ENCODE assay signal across 8 cellular contexts in the genomic region with DNA sequence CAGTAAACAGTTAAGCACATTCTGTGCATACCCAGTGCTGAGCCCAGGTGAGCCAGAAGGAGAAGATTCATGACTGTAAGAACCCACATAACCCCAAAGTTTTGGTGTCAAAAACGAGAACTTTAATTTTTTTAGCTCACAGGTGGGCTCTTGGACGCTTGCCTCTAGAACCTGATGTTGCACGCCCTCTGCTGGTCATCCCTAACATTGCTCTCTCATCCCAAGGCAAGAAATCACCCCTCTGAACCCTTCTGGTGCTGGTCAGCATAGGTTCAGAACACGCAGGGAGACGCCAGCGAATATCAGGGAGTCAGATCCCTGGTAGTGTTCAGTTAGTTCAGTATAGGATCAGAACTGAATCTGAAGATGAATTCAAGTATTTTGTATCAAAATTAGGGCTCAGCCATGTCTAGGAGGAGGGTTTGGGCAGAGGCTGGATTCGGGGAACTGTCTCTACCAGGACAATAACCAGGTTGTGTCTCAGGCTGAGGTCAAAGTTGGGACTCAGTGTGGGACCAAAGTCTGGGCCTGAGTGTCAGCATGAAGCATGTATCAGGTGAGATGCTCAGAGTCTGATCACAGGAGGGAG. TPM values are rescaled to one million over a fixed set of nuclear protein-coding genes. Genes with fewer than 3 reads are reported as not detected.
DNase-seq lines count a peak whose midpoint lies in the region; ATAC-seq and TF ChIP-seq lines count a peak whose summit lies in the region.

No MANE protein-coding gene starts in this region.

- no peak overlapping the region for H3K4me3 Mint-ChIP-seq in activated B cell treated with CpG ODN at 0.5 μM for 24 hours

- TF ChIP-seq CTCF in left ventricle myocardium inferior (IDR thresholded peaks at IDR 0.05; ENCODE audit: borderline replicate concordance) (peak; percentile 86), activated B cell treated with CpG ODN at 0.5 μM for 24 hours (IDR thresholded peaks at IDR 0.05) (peak; percentile 27), colonic mucosa (IDR thresholded peaks at IDR 0.05) (peak; percentile 77), upper lobe of right lung (IDR thresholded peaks at IDR 0.05) (peak; percentile 82)

- peaks cover 67% of the 10 kb centered on the region for H3K4me1 Mint-ChIP-seq in activated B cell treated with CpG ODN at 0.5 μM for 24 hours

- H3K27me3 Mint-ChIP-seq in activated B cell treated with CpG ODN at 0.5 μM for 24 hours, result no peaks in the 10 kb centered on the region

- H3K36me3 Mint-ChIP-seq in activated B cell treated with CpG ODN at 0.5 μM for 24 hours (ENCODE audit: low read depth), result peaks cover 6% of the 10 kb centered on the region

- CTCF ChIA-PET in activated B cell treated with CpG ODN at 0.5 μM for 24 hours (lab: Charles Lee), result interaction anchor here (1.0 to 2.4 kb wide), 8 partner anchors 8 to 94 kb away, joined by 3 to 29 read pairs (median 8); partner anchors contain the start of gene FANCG

- H3K27me3 ChIP-seq in left ventricle myocardium inferior (ENCODE audit: low read depth) (no peaks in the 10 kb centered on the region), colonic mucosa (no peaks in the 10 kb centered on the region), upper lobe of right lung (no peaks in the 10 kb centered on the region)

- H3K9ac ChIP-seq in colonic mucosa (ENCODE audit: low read depth in 2 of 2, low read length in 2 of 2), result no peak overlapping the region

- no peaks in the 10 kb centered on the region for H3K36me3 ChIP-seq in left ventricle myocardium inferior
- H3K36me3 ChIP-seq in colonic mucosa, result no peaks in the 10 kb centered on the region
- H3K36me3 ChIP-seq in upper lobe of right lung, result no peaks in the 10 kb centered on the region

- H3K4me1 ChIP-seq in left ventricle myocardium inferior, result peaks cover 19% of the 10 kb centered on the region
- no peaks in the 10 kb centered on the region for H3K4me1 ChIP-seq in colonic mucosa
- peaks cover 12% of the 10 kb centered on the region for H3K4me1 ChIP-seq in upper lobe of right lung

- DNase-seq in left ventricle myocardium inferior (peak; percentile 43), cardiac septum (ENCODE audit: low spot score) (no peak), NCI-H1105 treated with DMSO at 0.1 percent for 48 hours (lab: John Stamatoyannopoulos, UW) (peak; percentile 40), activated B cell treated with CpG ODN at 0.5 μM for 24 hours (no peak), colonic mucosa (peak; percentile 70), mucosa of gallbladder (ENCODE audit: low spot score) (peak; percentile 50), upper lobe of right lung (no peak)

- H3K4me3 ChIP-seq in left ventricle myocardium inferior (no peak overlapping the region), colonic mucosa (no peak overlapping the region), upper lobe of right lung (no peak overlapping the region)

- H3K9me3 Mint-ChIP-seq in activated B cell treated with CpG ODN at 0.5 μM for 24 hours, result no peaks in the 10 kb centered on the region

- intact Hi-C loops in left ventricle myocardium inferior (cut with micrococcal nuclease), result loop anchor here (5.0 kb wide), 1 partner anchor 88 kb away; a partner anchor contains a TSS
- intact Hi-C loops in cardiac septum (cut with DNase I), result loop anchor here (2.0 to 10.0 kb wide), 3 partner anchors 87 to 281 kb away; no protein-coding TSS in a partner anchor
- intact Hi-C loops in activated B cell treated with CpG ODN at 0.5 μM for 24 hours (cut with micrococcal nuclease), result loop anchor here (1.0 to 10.0 kb wide), 5 partner anchors 86 to 747 kb away; partner anchors contain the start of genes CREB3, DNAI1, FAM219A and RPP25L
- intact Hi-C loops in colonic mucosa (cut with DNase I), result loop anchor here (2.0 kb wide), 1 partner anchor 85 kb away; no protein-coding TSS in a partner anchor
- intact Hi-C loops in upper lobe of right lung (cut with DNase I), result no loop called here

- peak overlapping the region; percentile 42 for H3K27ac Mint-ChIP-seq in activated B cell treated with CpG ODN at 0.5 μM for 24 hours

- POLR2A ChIA-PET in activated B cell treated with CpG ODN at 0.5 μM for 24 hours (lab: Charles Lee), result interaction anchor here (0.7 to 1.0 kb wide), 2 partner anchors 86 kb away, joined by 3 to 4 read pairs; no protein-coding TSS in a partner anchor

- H3K9me3 ChIP-seq in left ventricle myocardium inferior (replicated peaks), result no peaks in the 10 kb centered on the region
- H3K9me3 ChIP-seq in colonic mucosa, result no peaks in the 10 kb centered on the region
- H3K9me3 ChIP-seq in upper lobe of right lung, result no peaks in the 10 kb centered on the region

- H3K27ac ChIP-seq in left ventricle myocardium inferior (replicated peaks) (no peak overlapping the region), colonic mucosa (no peak overlapping the region), upper lobe of right lung (no peak overlapping the region)

- ATAC-seq in activated B cell treated with CpG ODN at 0.5 μM for 24 hours (ENCODE audit: low read depth) (no peak), upper lobe of right lung (no peak), GM19351 (IDR thresholded peaks at IDR 0.05; ENCODE audit: unreplicated experiment) (no peak)

RNA-seq across cellular contexts. Expression of gene DNAJB5, which starts 4.1 kb away (rescaled TPM):
- total RNA-seq in left ventricle myocardium inferior (70.0 TPM), cardiac septum (133 TPM), activated B cell treated with CpG ODN at 0.5 μM for 24 hours (5.4 and 6.4 TPM in 2 replicates), colonic mucosa (1 to 10 TPM; 1.6 to 8.5 TPM), mucosa of gallbladder (19.7 TPM), upper lobe of right lung (8.3 TPM)

RNA-seq across cellular contexts. Expression of gene PHF24, which starts 27.3 kb away (rescaled TPM):
- 0.11 TPM for total RNA-seq in left ventricle myocardium inferior
- 0.57 TPM for total RNA-seq in cardiac septum
- total RNA-seq in activated B cell treated with CpG ODN at 0.5 μM for 24 hours, result 0.13 TPM in 1 of 2 replicates, not detected in the other
- under 1 TPM in 1 of 2 donors, not detected in 1; 0.64 TPM for total RNA-seq in colonic mucosa
- 0.29 TPM for total RNA-seq in mucosa of gallbladder
- total RNA-seq in upper lobe of right lung, result 0.23 TPM

Comparison
In these comparisons a context has a peak if more than half of its experiments do, and no peak if none do; other contexts are left out.
1. DNase-seq: peak in left ventricle myocardium inferior (single experiment), NCI-H1105 treated with DMSO at 0.1 percent for 48 hours (single experiment), colonic mucosa (single experiment) and mucosa of gallbladder (single experiment); none in cardiac septum (single experiment), activated B cell treated with CpG ODN at 0.5 μM for 24 hours (single experiment) and upper lobe of right lung (single experiment).
2. CTCF ChIP-seq: peak in every context shown above with its lines; median percentile 86 in left ventricle myocardium inferior; 82 in upper lobe of right lung; 77 in colonic mucosa; 27 in activated B cell treated with CpG ODN at 0.5 μM for 24 hours.